8 cellular contexts compared by ENCODE assay signal in the genomic region with DNA sequence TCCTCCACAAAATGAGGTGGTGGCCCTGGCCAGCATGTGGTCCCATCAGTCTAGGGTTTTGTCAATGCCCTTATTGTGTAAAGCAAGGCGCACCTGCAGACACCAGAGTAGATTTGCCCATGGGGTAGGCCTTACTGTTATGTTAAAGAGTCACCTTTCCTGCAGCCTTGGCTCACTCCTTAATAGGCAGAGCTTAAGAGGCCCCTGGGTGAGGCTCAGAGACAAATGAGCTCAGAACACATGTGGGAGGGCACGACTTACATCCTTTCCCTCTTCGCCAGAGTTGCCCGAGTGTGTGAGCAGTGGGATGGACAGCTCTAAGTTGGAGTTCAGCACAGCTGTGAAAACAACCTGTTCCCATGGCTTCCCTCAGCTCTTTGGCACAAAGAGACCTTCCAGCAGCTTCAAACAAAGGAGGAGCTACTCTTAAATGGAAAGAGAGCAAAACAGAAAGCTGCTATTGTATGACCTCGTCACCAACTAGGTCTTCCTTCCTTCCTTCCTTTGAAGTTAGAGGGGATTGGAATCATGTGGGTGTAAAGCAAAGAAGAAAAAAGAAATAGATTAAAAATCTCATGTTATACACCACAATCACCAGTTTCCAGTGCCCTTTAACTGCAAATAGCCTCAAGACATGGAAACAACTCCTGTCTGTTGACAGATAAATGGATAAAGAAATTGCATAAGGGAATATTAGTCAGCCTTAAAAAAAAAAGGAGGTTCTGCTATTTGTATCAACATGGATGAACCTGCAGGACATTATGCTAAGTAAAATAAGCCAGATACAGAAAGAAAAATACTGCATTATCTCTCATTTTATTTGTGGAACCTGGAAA. TPM values are rescaled to one million over a fixed set of nuclear protein-coding genes. Genes with fewer than 3 reads are reported as not detected.
DNase-seq lines count a peak whose midpoint lies in the region; TF ChIP-seq lines count a peak whose summit lies in the region.

No MANE protein-coding gene starts in this region.

- H3K4me3 ChIP-seq in iPS DF 6.9 (ENCODE audit: low read length) (no peak overlapping the region), thymus (ENCODE audit: low read length) (no peak overlapping the region), mesendoderm (ENCODE audit: low read length) (no peak overlapping the region), esophagus squamous epithelium (no peak overlapping the region)

- no peaks in the 10 kb centered on the region for H3K9me3 Mint-ChIP-seq in activated naive CD8-positive, alpha-beta T cell (ENCODE audit: low read depth)

- WGBS in iPS DF 6.9 (ENCODE audit: insufficient coverage, insufficient read length): no CpG with 5 or more reads among the region's 5 CpGs
- WGBS in thymus: 52% methylated on average over 5 of the region's 5 CpGs
- WGBS in mesendoderm (ENCODE audit: extremely low coverage, insufficient coverage, low lambda C conversion rate): no CpG with 5 or more reads among the region's 5 CpGs
- 49 to 61% methylated on average over 2 to 4 of the region's 5 CpGs for WGBS in esophagus squamous epithelium, 2 donors

- TF ChIP-seq POLR2A in esophagus squamous epithelium (IDR thresholded peaks at IDR 0.05): no peak

- H3K9me3 ChIP-seq in iPS DF 6.9 (ENCODE audit: control insufficient read depth, insufficient read depth, low read length): no peaks in the 10 kb centered on the region
- no peaks in the 10 kb centered on the region for H3K9me3 ChIP-seq in thymus (ENCODE audit: control insufficient read depth)
- H3K9me3 ChIP-seq in esophagus squamous epithelium: no peaks in the 10 kb centered on the region

- no peak for TF ChIP-seq CTCF in esophagus squamous epithelium (IDR thresholded peaks at IDR 0.05)

- intact Hi-C loops in esophagus squamous epithelium (cut with DNase I): no loop called here

- H3K4me2 ChIP-seq in mesendoderm (ENCODE audit: low read length): no peak overlapping the region

- H3K4ac ChIP-seq in mesendoderm (ENCODE audit: low read depth, low read length): no peak overlapping the region

- no peak overlapping the region for H4K5ac ChIP-seq in mesendoderm (ENCODE audit: low read length)

- no peaks in the 10 kb centered on the region for H3K27me3 ChIP-seq in iPS DF 6.9 (ENCODE audit: control insufficient read depth, insufficient read depth, low read length)
- H3K27me3 ChIP-seq in thymus (ENCODE audit: control insufficient read depth, insufficient read depth): no peaks in the 10 kb centered on the region
- H3K27me3 ChIP-seq in mesendoderm (ENCODE audit: insufficient read depth, low read length, poor library complexity): no peaks in the 10 kb centered on the region
- H3K27me3 ChIP-seq in esophagus squamous epithelium: no peaks in the 10 kb centered on the region

- peak; percentile 74 for DNase-seq in activated CD8-positive, alpha-beta memory T cell treated with anti-CD3 and anti-CD28 coated beads for 24 hours
- DNase-seq in activated CD8-positive, alpha-beta memory T cell treated with anti-CD3 and anti-CD28 coated beads, Interleukin-2, amount 50 U/mL, for 4 hours: no peak
- peak; percentile 91 for DNase-seq in iPS DF 6.9 (ENCODE audit: low read depth, low spot score)
- DNase-seq in mesendoderm: no peak
- no peak for DNase-seq in hepatic stellate cell (ENCODE audit: low spot score)
- no peak for DNase-seq in esophagus squamous epithelium (lab: John Stamatoyannopoulos, UW)

- no peaks in the 10 kb centered on the region for H3K36me3 Mint-ChIP-seq in activated naive CD8-positive, alpha-beta T cell

- H3K56ac ChIP-seq in mesendoderm (ENCODE audit: low read length): no peak overlapping the region

- H3K18ac ChIP-seq in mesendoderm (ENCODE audit: low read length): no peak overlapping the region

- H3K36me3 ChIP-seq in iPS DF 6.9 (ENCODE audit: control insufficient read depth, insufficient read depth, low read length) (no peaks in the 10 kb centered on the region), thymus (ENCODE audit: control insufficient read depth, insufficient read depth) (no peaks in the 10 kb centered on the region), mesendoderm (ENCODE audit: control insufficient read depth, insufficient read depth, low read length) (no peaks in the 10 kb centered on the region), esophagus squamous epithelium (no peaks in the 10 kb centered on the region)

- peak overlapping the region; percentile 98 for H3K27ac Mint-ChIP-seq in activated naive CD8-positive, alpha-beta T cell

- H2BK120ac ChIP-seq in mesendoderm (ENCODE audit: low read depth, low read length): no peak overlapping the region

- no peaks in the 10 kb centered on the region for H3K79me2 ChIP-seq in mesendoderm (ENCODE audit: control insufficient read depth, insufficient read depth, low read length)

- no peak overlapping the region for H2BK5ac ChIP-seq in mesendoderm (ENCODE audit: low read length)

- peaks cover 72% of the 10 kb centered on the region for H3K4me1 Mint-ChIP-seq in activated naive CD8-positive, alpha-beta T cell (ENCODE audit: low read depth)

- H3K79me1 ChIP-seq in mesendoderm (ENCODE audit: low read length): no peaks in the 10 kb centered on the region

- H3K27ac ChIP-seq in iPS DF 6.9 (ENCODE audit: low read length): no peak overlapping the region
- peak overlapping the region; percentile 11 for H3K27ac ChIP-seq in thymus (ENCODE audit: low read depth)
- no peak overlapping the region for H3K27ac ChIP-seq in mesendoderm (ENCODE audit: low read depth, low read length)
- H3K27ac ChIP-seq in esophagus squamous epithelium: peak overlapping the region in 2 of 4 donors; percentile 4 to 19

- H3K4me1 ChIP-seq in iPS DF 6.9 (ENCODE audit: control insufficient read depth, insufficient read depth, low read length) (peaks cover 7% of the 10 kb centered on the region; the same call in 1 of the 2 replicates), thymus (ENCODE audit: control insufficient read depth, insufficient read depth, low read length) (peaks cover 33% of the 10 kb centered on the region), mesendoderm (ENCODE audit: control insufficient read depth, low read depth, low read length) (no peaks in the 10 kb centered on the region), esophagus squamous epithelium (peaks cover 9 to 25% (median 16%) of the 10 kb centered on the region in 3 donors)

- no peak overlapping the region for H3K23ac ChIP-seq in mesendoderm (ENCODE audit: low read length)

- H3K4me3 Mint-ChIP-seq in activated naive CD8-positive, alpha-beta T cell: peak overlapping the region; percentile 81

- H3K9ac ChIP-seq in mesendoderm (ENCODE audit: low read length): no peak overlapping the region

- no peaks in the 10 kb centered on the region for H3K27me3 Mint-ChIP-seq in activated naive CD8-positive, alpha-beta T cell

- H4K8ac ChIP-seq in mesendoderm (ENCODE audit: low read depth, low read length): no peak overlapping the region

- H2AK5ac ChIP-seq in mesendoderm (ENCODE audit: low read length): no peak overlapping the region

- H2BK15ac ChIP-seq in mesendoderm (replicated peaks; ENCODE audit: low read depth): no peak overlapping the region

RNA-seq across cellular contexts. Expression of a gene that starts 11.9 kb away (rescaled TPM):
- polyA plus RNA-seq in thymus: 41.0 TPM
- polyA plus RNA-seq in mesendoderm (2013, experiment 1 of 2): 25.4 TPM
- 26.0 TPM for polyA plus RNA-seq in mesendoderm (2013, experiment 2 of 2)
- total RNA-seq in esophagus squamous epithelium: 10 to 100 TPM; 39.0 to 79.3 (median 60.1) TPM

Comparison
In these comparisons a context has a peak if more than half of its experiments do, and no peak if none do; other contexts are left out.
1. DNase-seq: peak in activated CD8-positive, alpha-beta memory T cell treated with anti-CD3 and anti-CD28 coated beads for 24 hours (single experiment) and iPS DF 6.9 (single experiment); none in activated CD8-positive, alpha-beta memory T cell treated with anti-CD3 and anti-CD28 coated beads, Interleukin-2, amount 50 U/mL, for 4 hours (single experiment), mesendoderm (single experiment), hepatic stellate cell (single experiment) and esophagus squamous epithelium (single experiment).